Comparison of ENCODE assay signal across 20 cellular contexts in genomic region chr14:100605706-100606686, GRCh38. TPM values are rescaled to one million over a fixed set of nuclear protein-coding genes. Genes with fewer than 3 reads are reported as not detected.
A peak's percentile ranks its signal among the peaks of the same experiment; 100 is the strongest.
DNase-seq lines count a peak whose midpoint lies in the region; ATAC-seq and TF ChIP-seq lines count a peak whose summit lies in the region.
"Had no signal": no experiment of that assay in that cellular context is flagged by ENCODE, and none has a peak within 500 bp of the region (broad histone marks: within the 10 kb centered on the region; RNA-seq: fewer than 3 reads in every experiment).

No MANE protein-coding gene starts in this region.

- no peak overlapping the region for H3K4me3 Mint-ChIP-seq in progenitor cell of endocrine pancreas (ENCODE audit: low read depth)

- POLR2A ChIA-PET in HEK293 (lab: Yijun Ruan, JAX): no interaction called here

- peaks cover 21% of the 10 kb centered on the region for H3K27me3 Mint-ChIP-seq in progenitor cell of endocrine pancreas

- H3K27me3 ChIP-seq in vagina: no peaks in the 10 kb centered on the region

- no peaks in the 10 kb centered on the region for H3K4me1 Mint-ChIP-seq in progenitor cell of endocrine pancreas (ENCODE audit: low read depth)

- no peaks in the 10 kb centered on the region for H3K36me3 Mint-ChIP-seq in progenitor cell of endocrine pancreas (ENCODE audit: insufficient read depth)

- H3K27ac ChIP-seq in HEK293 (ENCODE audit: extremely low read depth, low read depth, low read length) (no peak overlapping the region), vagina (no peak overlapping the region)
- H3K27ac ChIP-seq: 22Rv1, skin epidermis had no signal

- H3K4me1 ChIP-seq in HEK293 (ENCODE audit: control insufficient read depth, insufficient read depth, low read length) (no peaks in the 10 kb centered on the region), vagina (no peaks in the 10 kb centered on the region)

- TF ChIP-seq CTCF in HEK293 (tag by site-specific recombination; IDR thresholded peaks at IDR 0.05) (no peak), fibroblast of mammary gland (conservative IDR thresholded peaks at IDR 0.05; ENCODE audit: control insufficient read depth, insufficient read depth, low read depth, low read length) (no peak), progenitor cell of endocrine pancreas (IDR thresholded peaks at IDR 0.05; ENCODE audit: unreplicated experiment) (no peak), foreskin fibroblast (IDR thresholded peaks at IDR 0.05; ENCODE audit: low read depth, low read length) (no peak), vagina (IDR thresholded peaks at IDR 0.05) (no peak)

- H3K27ac Mint-ChIP-seq in progenitor cell of endocrine pancreas: peak overlapping the region; percentile 37

- H3K36me3 ChIP-seq in HEK293 (ENCODE audit: control insufficient read depth in 2 of 2, insufficient read depth in 1 of 2, low read length in 2 of 2) (no peaks in the 10 kb centered on the region), vagina (no peaks in the 10 kb centered on the region)

- H3K9me3 ChIP-seq in HEK293 (ENCODE audit: control insufficient read depth, insufficient read depth, low read depth, low read length) (no peaks in the 10 kb centered on the region), vagina (no peaks in the 10 kb centered on the region)

- ATAC-seq in HG03039 (IDR thresholded peaks at IDR 0.05; ENCODE audit: unreplicated experiment): no peak
- ATAC-seq: mucosa of descending colon had no signal

- H3K4me3 ChIP-seq in HEK293 (ENCODE audit: low read depth, low read length) (no peak overlapping the region), fibroblast of mammary gland (ENCODE audit: control insufficient read depth, low read depth, low read length) (no peak overlapping the region), foreskin fibroblast (ENCODE audit: low read depth in 1 of 2, low read length in 2 of 2) (no peak overlapping the region), vagina (no peak overlapping the region)
- H3K4me3 ChIP-seq: mucosa of descending colon, skin epidermis had no signal

- CTCF ChIA-PET in HEK293 (lab: Yijun Ruan, JAX): interaction anchor here (1.1 kb wide), 1 partner anchor 81 kb away, joined by 3 read pairs; no protein-coding TSS in a partner anchor

- TF ChIP-seq POLR2A in vagina (IDR thresholded peaks at IDR 0.05): no peak

- intact Hi-C loops in vagina (cut with DNase I): no loop called here

- peak; percentile 35 for DNase-seq in DMS153 (lab: John Stamatoyannopoulos, UW)
- DNase-seq in DMS153 treated with DMSO at 0.1 percent for 48 hours (lab: John Stamatoyannopoulos, UW; ENCODE audit: unreplicated experiment): no peak
- peak; percentile 32 for DNase-seq in fibroblast of mammary gland (ENCODE audit: low read depth)
- no peak for DNase-seq in progenitor cell of endocrine pancreas (ENCODE audit: low spot score, unreplicated experiment)
- no peak for DNase-seq in foreskin fibroblast
- no peak for DNase-seq in vagina (ENCODE audit: extremely low spot score in 2 of 2)
- DNase-seq: activated CD4-positive, alpha-beta T cell treated with anti-CD3 and anti-CD28 coated beads for 1 hour; activated gamma-delta T cell treated with Interleukin-2 at 50 U/mL for 16 hours; foreskin melanocyte; left cardiac atrium; NCI-H146; NCI-H82; occipital lobe; stimulated activated CD4-positive, alpha-beta T cell treated with anti-CD3 and anti-CD28 coated beads, Interleukin-4, amount 100 ng/mL, for 24 hours; substantia nigra had no signal

- peaks cover 3% of the 10 kb centered on the region for H3K9me3 Mint-ChIP-seq in progenitor cell of endocrine pancreas (ENCODE audit: low read depth)

TF ChIP-seq in HEK293, 187 proteins besides CTCF, POLR2A, EP300 and RAD21:
- TF ChIP-seq SP3 (tag by site-specific recombination; IDR thresholded peaks at IDR 0.05) (no peak), ZFHX2 (tag by site-specific recombination; conservative IDR thresholded peaks at IDR 0.05) (peak; percentile 96), ZNF830 (tag by site-specific recombination; IDR thresholded peaks at IDR 0.05; ENCODE audit: low read depth) (no peak), EGR2 (tag by site-specific recombination; IDR thresholded peaks at IDR 0.05; ENCODE audit: low read depth) (peak; percentile 94)

RNA-seq across cellular contexts. Expression of gene BEGAIN, which starts 18.8 kb away (rescaled TPM):
- total RNA-seq in progenitor cell of endocrine pancreas: 0.58 and 0.65 TPM in 2 replicates
- total RNA-seq in vagina: 3.4 TPM

Comparison
In these comparisons a context has a peak if more than half of its experiments do, and no peak if none do; other contexts are left out.
1. DNase-seq: peak in DMS153 (single experiment) and fibroblast of mammary gland (single experiment); none in DMS153 treated with DMSO at 0.1 percent for 48 hours (single experiment), progenitor cell of endocrine pancreas (single experiment), foreskin fibroblast (0 of 2) and vagina (0 of 2).